12 cellular contexts compared by ENCODE assay signal in genomic region chr1:21670059-21670881, GRCh38. TPM values are rescaled to one million over a fixed set of nuclear protein-coding genes. Genes with fewer than 3 reads are reported as not detected.
DNase-seq lines count a peak whose midpoint lies in the region; ATAC-seq and TF ChIP-seq lines count a peak whose summit lies in the region.
"Had no signal": no experiment of that assay in that cellular context is flagged by ENCODE, and none has a peak within 500 bp of the region (broad histone marks: within the 10 kb centered on the region; RNA-seq: fewer than 3 reads in every experiment).

No MANE protein-coding gene starts in this region.

- CTCF ChIA-PET in Calu3 (lab: Charles Lee) (no interaction called here), IMR-90 (lab: Yijun Ruan, JAX) (interaction anchor here (1.2 kb wide), 1 partner anchor 11 kb away, joined by 3 read pairs; no protein-coding TSS in a partner anchor)

- POLR2A ChIA-PET in IMR-90 (lab: Charles Lee; ENCODE audit: unreplicated experiment): interaction anchor here (0.6 kb wide), 1 partner anchor 269 kb away, joined by 3 read pairs; no protein-coding TSS in a partner anchor

- intact Hi-C loops in Calu3 (cut with micrococcal nuclease; ENCODE audit: unreplicated experiment): no loop called here
- intact Hi-C loops in IMR-90 (cut with micrococcal nuclease): no loop called here

- no peak overlapping the region for H2AFZ ChIP-seq in IMR-90 (replicated peaks; ENCODE audit: low read length, poor library complexity)

- no peak overlapping the region for H4K8ac ChIP-seq in IMR-90 (ENCODE audit: low read depth in 2 of 2, low read length in 2 of 2)

- no peak for TF ChIP-seq RAD21 in IMR-90 (IDR thresholded peaks at IDR 0.05; ENCODE audit: low read length)

- in situ Hi-C loops in IMR-90 (cut with MboI; ENCODE audit: low sequenced_read_pairs): no loop called here

- H3K9me1 ChIP-seq in IMR-90 (ENCODE audit: insufficient read depth, low read length): no peaks in the 10 kb centered on the region; the same call in 1 of the 2 replicates

- H4K5ac ChIP-seq in IMR-90 (ENCODE audit: low read depth, low read length): no peak overlapping the region

- TF ChIP-seq CTCF in Calu3 (IDR thresholded peaks at IDR 0.05; ENCODE audit: unreplicated experiment): no peak
- no peak for TF ChIP-seq CTCF in IMR-90 (conservative IDR thresholded peaks at IDR 0.05; ENCODE audit: low read depth, low read length)
- TF ChIP-seq CTCF in nephron (IDR thresholded peaks at IDR 0.05; ENCODE audit: unreplicated experiment in 3 of 3): no peak

- no peak overlapping the region for H2BK5ac ChIP-seq in IMR-90 (ENCODE audit: low read depth, low read length, poor library complexity, severe bottlenecking)

- H3K18ac ChIP-seq in IMR-90 (ENCODE audit: low read depth, low read length): no peak overlapping the region

- no peak overlapping the region for H3K23ac ChIP-seq in IMR-90 (ENCODE audit: low read depth, low read length)

- no peak overlapping the region for H3K4ac ChIP-seq in IMR-90 (ENCODE audit: low read depth, low read length)

- H2BK20ac ChIP-seq in IMR-90 (ENCODE audit: low read depth, low read length): no peak overlapping the region

- dilution Hi-C loops in IMR-90 (cut with HindIII; ENCODE audit: low sequenced_read_pairs, unreplicated experiment): no loop called here

- no peak overlapping the region for H3K14ac ChIP-seq in IMR-90 (replicated peaks; ENCODE audit: low read depth, low read length)

- no peaks in the 10 kb centered on the region for H3K79me1 ChIP-seq in IMR-90 (ENCODE audit: low read depth in 1 of 2, low read length in 2 of 2)

- no peak overlapping the region for H2AK9ac ChIP-seq in IMR-90 (replicated peaks; ENCODE audit: low read depth, low read length, poor library complexity)

- H3K4me3 ChIP-seq in IMR-90 (ENCODE audit: insufficient read depth, low read depth, low read length) (no peak overlapping the region), ectodermal cell (ENCODE audit: insufficient read depth, low read depth, low read length) (peak overlapping the region; percentile 52)

- no TSS peak for BruUV-seq in Calu3 (replicated peaks; lab: Mats Ljungman, UMichigan)
- no TSS peak for BruUV-seq in IMR-90 (replicated peaks; lab: Mats Ljungman, UMichigan)

- H3K36me3 Mint-ChIP-seq in Calu3 (ENCODE audit: insufficient read depth, unreplicated experiment) (peaks cover 24% of the 10 kb centered on the region), nephron (ENCODE audit: low read depth) (no peaks in the 10 kb centered on the region)

- H2BK120ac ChIP-seq in IMR-90 (ENCODE audit: low read depth, low read length): no peak overlapping the region

- H3K4me3 Mint-ChIP-seq in Calu3 (ENCODE audit: low read depth, unreplicated experiment) (peak overlapping the region; percentile 56), nephron (peak overlapping the region; percentile 40 to 58 (median 56))

- peaks cover 7% of the 10 kb centered on the region for H3K4me1 Mint-ChIP-seq in Calu3 (ENCODE audit: low read depth, unreplicated experiment)
- peaks cover 42% of the 10 kb centered on the region for H3K4me1 Mint-ChIP-seq in nephron

- H3K27me3 ChIP-seq in IMR-90 (ENCODE audit: control insufficient read depth, insufficient read depth, low read length) (peaks cover 58% of the 10 kb centered on the region), ectodermal cell (ENCODE audit: control insufficient read depth, insufficient read depth, low read length, poor library complexity, severe bottlenecking) (peaks cover 35% of the 10 kb centered on the region)

- H3K9me3 ChIP-seq in IMR-90 (ENCODE audit: control insufficient read depth, insufficient read depth, low read length) (no peaks in the 10 kb centered on the region), ectodermal cell (ENCODE audit: control insufficient read depth, low read length) (no peaks in the 10 kb centered on the region)
- H3K9me3 ChIP-seq: Peyer's patch had no signal

- H3K4me2 ChIP-seq in IMR-90 (ENCODE audit: low read depth, low read length): no peak overlapping the region; the same call in 1 of the 2 replicates

- H3K27ac ChIP-seq in IMR-90 (ENCODE audit: insufficient read depth, low read length): no peak overlapping the region
- no peak overlapping the region for H3K27ac ChIP-seq in ectodermal cell (ENCODE audit: insufficient read depth, low read depth, low read length, poor library complexity, severe bottlenecking)
- H3K27ac ChIP-seq: Peyer's patch had no signal

- no peak for DNase-seq in Calu3
- no peak for DNase-seq in IMR-90
- DNase-seq in GM03348 (ENCODE audit: low spot score): no peak
- DNase-seq: dermis blood vessel endothelial cell, DND-41, Karpas-422 had no signal

- H2BK15ac ChIP-seq in IMR-90 (ENCODE audit: low read depth, low read length): no peak overlapping the region

- H4K20me1 ChIP-seq in IMR-90 (ENCODE audit: insufficient read depth, low read length): peaks cover 23% of the 10 kb centered on the region; the same call in 1 of the 2 replicates

- no peak overlapping the region for H3K56ac ChIP-seq in IMR-90 (ENCODE audit: extremely low read depth, insufficient read depth, low read length)

- peak overlapping the region; percentile 18; the same call in 1 of the 2 replicates for H2AK5ac ChIP-seq in IMR-90 (ENCODE audit: low read depth, low read length)

- H3K9me3 Mint-ChIP-seq in Calu3 (ENCODE audit: low read depth, unreplicated experiment) (no peaks in the 10 kb centered on the region), nephron (no peaks in the 10 kb centered on the region)

- ATAC-seq in IMR-90 (ENCODE audit: low read depth): no peak
- no peak for ATAC-seq in GM19395 (IDR thresholded peaks at IDR 0.05; ENCODE audit: unreplicated experiment)
- no peak for ATAC-seq in HG03565 (IDR thresholded peaks at IDR 0.05; ENCODE audit: unreplicated experiment)
- no peak for ATAC-seq in HG03039 (IDR thresholded peaks at IDR 0.05; ENCODE audit: unreplicated experiment)

- no peak for TF ChIP-seq POLR2A in IMR-90 (IDR thresholded peaks at IDR 0.05; ENCODE audit: low read depth, low read length)

- H3K4me1 ChIP-seq in IMR-90 (ENCODE audit: control insufficient read depth, insufficient read depth, low read length) (peaks cover 4% of the 10 kb centered on the region; the same call in 1 of the 2 replicates), ectodermal cell (ENCODE audit: control insufficient read depth, insufficient read depth, low read length) (peaks cover 20% of the 10 kb centered on the region)

- H4K91ac ChIP-seq in IMR-90 (ENCODE audit: insufficient read depth, low read depth, low read length): no peak overlapping the region

- H3K9ac ChIP-seq in IMR-90 (ENCODE audit: low read depth, low read length): no peak overlapping the region

- H3K27me3 Mint-ChIP-seq in Calu3 (ENCODE audit: unreplicated experiment) (no peaks in the 10 kb centered on the region), nephron (ENCODE audit: low read depth) (peaks cover 42% of the 10 kb centered on the region)

- WGBS in IMR-90 (ENCODE audit: extremely low coverage in 2 of 2, insufficient read length in 1 of 2), 2 experiments: 49% methylated on average over 4 of the region's 16 CpGs; no CpG with 5 or more reads in 1 of the 2 experiments
- 66 to 75% methylated on average over 16 of the region's 16 CpGs for WGBS in ectodermal cell, 2 experiments

- no peaks in the 10 kb centered on the region for H3K36me3 ChIP-seq in IMR-90 (ENCODE audit: control insufficient read depth, insufficient read depth, low read length)
- no peaks in the 10 kb centered on the region for H3K36me3 ChIP-seq in ectodermal cell (ENCODE audit: control insufficient read depth, insufficient read depth, low read length)
- H3K36me3 ChIP-seq: Peyer's patch had no signal

- no peak overlapping the region for H3K27ac Mint-ChIP-seq in Calu3 (ENCODE audit: unreplicated experiment)
- peak overlapping the region in 1 of 3 experiments; percentile 32 for H3K27ac Mint-ChIP-seq in nephron

TF ChIP-seq in IMR-90, 13 proteins besides CTCF, POLR2A, EP300 and RAD21 (continues in another document):
- TF ChIP-seq USF2 (IDR thresholded peaks at IDR 0.05; ENCODE audit: low read depth, low read length) (no peak), MXI1 (IDR thresholded peaks at IDR 0.05; ENCODE audit: borderline replicate concordance, low read depth, low read length) (no peak), CHD1 (IDR thresholded peaks at IDR 0.05; ENCODE audit: low read depth, low read length) (no peak), RFX5 (IDR thresholded peaks at IDR 0.05; ENCODE audit: low read depth, low read length) (no peak), CEBPB (IDR thresholded peaks at IDR 0.05; ENCODE audit: low read depth, low read length) (no peak), MAFK (IDR thresholded peaks at IDR 0.05; ENCODE audit: low read depth, low read length) (no peak), MAZ (IDR thresholded peaks at IDR 0.05; ENCODE audit: borderline replicate concordance, low read depth, low read length) (no peak), NFE2L2 (IDR thresholded peaks at IDR 0.05; ENCODE audit: low read depth, low read length) (no peak), SMC3 (IDR thresholded peaks at IDR 0.05; ENCODE audit: low read depth, low read length) (no peak), RCOR1 (IDR thresholded peaks at IDR 0.05; ENCODE audit: insufficient replicate concordance, low read length) (no peak), BHLHE40 (IDR thresholded peaks at IDR 0.05; ENCODE audit: low read depth, low read length) (no peak)

RNA-seq across cellular contexts. Expression of gene RAP1GAP, which starts 1.1 kb away (rescaled TPM):
- total RNA-seq in Calu3 (2022) (23.8 and 26.8 TPM in 2 replicates), IMR-90 (2012; rRNA removed) (under 0.01 TPM in 1 of 2 replicates, not detected in the other)
- 0.10 and 0.20 TPM in 2 replicates for polyA plus RNA-seq in IMR-90 (2012; rRNA removed)
- 0.05 and 0.08 TPM in 2 replicates for polyA plus RNA-seq in IMR-90 (2012; cell fraction: cytosol; rRNA removed)
- 0.21 and 0.33 TPM in 2 replicates for polyA plus RNA-seq in IMR-90 (2012; cell fraction: nucleus; rRNA removed; ENCODE audit: low replicate concordance)
- 8.8 TPM for polyA plus RNA-seq in ectodermal cell (2013, experiment 1 of 4)
- polyA plus RNA-seq in ectodermal cell (2013, experiment 2 of 4): 7.9 TPM
- 5.7 TPM for polyA plus RNA-seq in ectodermal cell (2013, experiment 3 of 4)
- 4.8 TPM for polyA plus RNA-seq in ectodermal cell (2013, experiment 4 of 4)

Comparison
In these comparisons a context has a peak if more than half of its experiments do, and no peak if none do; other contexts are left out.
1. RNA of gene RAP1GAP, which starts 1.1 kb away (total RNA-seq): 23.8 to 26.8 TPM in Calu3; under 0.01 TPM in IMR-90; every median in the first group is over 10 times any median in the second.